7 cellular contexts compared by ENCODE assay signal in the genomic region with DNA sequence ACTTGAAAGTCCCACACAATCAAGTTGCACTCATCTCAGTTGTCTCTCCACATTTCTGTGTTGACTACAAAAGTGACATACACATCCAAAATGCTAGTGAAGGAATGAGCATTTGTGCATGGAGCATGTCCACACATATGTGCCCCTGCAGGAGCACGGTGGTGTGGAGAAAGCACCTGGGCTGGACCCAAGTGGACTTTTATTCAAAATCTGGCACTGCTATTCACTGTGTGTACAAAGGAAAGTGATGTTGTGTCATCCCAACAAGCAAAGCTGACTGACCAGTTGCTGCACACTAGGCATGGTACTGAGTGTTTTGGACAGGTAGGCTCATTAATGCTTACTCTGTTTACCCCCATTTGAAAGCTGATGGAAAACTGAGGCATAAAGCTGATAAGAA.
"Had no signal": no experiment of that assay in that cellular context is flagged by ENCODE, and none has a peak within 500 bp of the region (broad histone marks: within the 10 kb centered on the region; RNA-seq: fewer than 3 reads in every experiment).

No MANE protein-coding gene starts in this region.

- H3K4me3 ChIP-seq: K562 had no signal

- H3K27ac Mint-ChIP-seq: IgD-negative memory B cell had no signal

- ATAC-seq: HepG2, K562 had no signal

- FAIRE-seq: HepG2, HTR-8/SVneo, K562 had no signal

- H3K27me3 Mint-ChIP-seq: IgD-negative memory B cell had no signal

- DNase-seq: IMR-90, KBM-7, KG1 had no signal
